Comparison of ENCODE assay signal across 10 cellular contexts in genomic region chr6:149483849-149484635, GRCh38. TPM values are rescaled to one million over a fixed set of nuclear protein-coding genes. Genes with fewer than 3 reads are reported as not detected.
DNase-seq lines count a peak whose midpoint lies in the region; ATAC-seq, FAIRE-seq and TF ChIP-seq lines count a peak whose summit lies in the region.
"Had no signal": no experiment of that assay in that cellular context is flagged by ENCODE, and none has a peak within 500 bp of the region (broad histone marks: within the 10 kb centered on the region; RNA-seq: fewer than 3 reads in every experiment).

No MANE protein-coding gene starts in this region.

- no peak for TF ChIP-seq RAD21 in A549 (conservative IDR thresholded peaks at IDR 0.05 in 1 of 2, IDR thresholded peaks at IDR 0.05 in 1 of 2)
- TF ChIP-seq RAD21 in SK-N-SH (IDR thresholded peaks at IDR 0.05; ENCODE audit: low read length), result no peak

- no peak for DNase-seq in A549 (ENCODE audit: low read depth in 1 of 2, low spot score in 1 of 2)
- no peak for DNase-seq in GM12865 (ENCODE audit: low read depth)
- DNase-seq in stimulated activated CD4-positive, alpha-beta T cell treated with anti-CD3 and anti-CD28 coated beads, Interleukin-15, amount 100 ng/mL, for 24 hours, result no peak
- DNase-seq in SK-N-SH, result no peak
- DNase-seq: mammary epithelial cell, SW 1271 had no signal

- H2AFZ ChIP-seq in SK-N-SH (ENCODE audit: low read depth), result no peak overlapping the region

- peak overlapping the region; percentile 99 for H3K27ac Mint-ChIP-seq in activated naive CD8-positive, alpha-beta T cell

- ATAC-seq in A549, result no peak
- no peak for ATAC-seq in GM21423 (IDR thresholded peaks at IDR 0.05; ENCODE audit: unreplicated experiment)
- no peak for ATAC-seq in HG03432 (IDR thresholded peaks at IDR 0.05; ENCODE audit: unreplicated experiment)

- H3K4me3 Mint-ChIP-seq in activated naive CD8-positive, alpha-beta T cell, result peak overlapping the region; percentile 99

- H3K4me2 ChIP-seq in A549 (peak overlapping the region; percentile 73), SK-N-SH (no peak overlapping the region)

- FAIRE-seq in A549 (lab: Jason Lieb, UNC), result no peak

- peaks cover 17% of the 10 kb centered on the region for H3K4me1 ChIP-seq in A549
- H3K4me1 ChIP-seq in mucosa of stomach (ENCODE audit: control insufficient read depth, insufficient read depth, low read length), result peaks cover 42% of the 10 kb centered on the region
- peaks cover 0 to 6% of the 10 kb centered on the region in 2 experiments; a peak in 1 of 4 replicates for H3K4me1 ChIP-seq in SK-N-SH (ENCODE audit: control insufficient read depth in 1 of 2, insufficient read depth in 2 of 2, low read depth in 1 of 2, low read length in 1 of 2)

- peak overlapping the region in 1 of 2 experiments; percentile 79; a peak in 3 of 6 replicates for H3K27ac ChIP-seq in A549
- no peak overlapping the region for H3K27ac ChIP-seq in SK-N-SH (ENCODE audit: low read depth in 2 of 2, low read length in 1 of 2)

- no peaks in the 10 kb centered on the region for H3F3A ChIP-seq in SK-N-SH (replicated peaks; ENCODE audit: insufficient read depth)

- TF ChIP-seq EP300 in A549 (IDR thresholded peaks at IDR 0.05) (no peak), SK-N-SH (IDR thresholded peaks at IDR 0.05; ENCODE audit: borderline replicate concordance in 1 of 2, low read depth in 1 of 2, low read length in 1 of 2) (no peak)

- H4K20me1 ChIP-seq in SK-N-SH (ENCODE audit: insufficient read depth), result no peaks in the 10 kb centered on the region

- H3K27me3 Mint-ChIP-seq in activated naive CD8-positive, alpha-beta T cell, result no peaks in the 10 kb centered on the region

- TF ChIP-seq CTCF in A549 (IDR thresholded peaks at IDR 0.05) (no peak), GM12865 (IDR thresholded peaks at IDR 0.05; ENCODE audit: insufficient read depth, low read depth, low read length, missing control alignments) (no peak), SK-N-SH (IDR thresholded peaks at IDR 0.05) (no peak)

- POLR2A ChIA-PET in A549 (lab: Yijun Ruan, JAX), result interaction anchor here (0.6 kb wide), 1 partner anchor 369 kb away, joined by 4 read pairs; no protein-coding TSS in a partner anchor
- POLR2A ChIA-PET in SK-N-SH (lab: Yijun Ruan, JAX), result no interaction called here

- WGBS in A549 (ENCODE audit: missing lambda C conversion rate), result 81% methylated on average over 8 of the region's 11 CpGs
- 91% methylated on average over 11 of the region's 11 CpGs for WGBS in SK-N-SH (ENCODE audit: low lambda C conversion rate)

- H3K9me2 ChIP-seq in SK-N-SH, result no peaks in the 10 kb centered on the region

- H3K36me3 Mint-ChIP-seq in activated naive CD8-positive, alpha-beta T cell, result peaks cover 10% of the 10 kb centered on the region

- H3K9me3 ChIP-seq in A549 (no peaks in the 10 kb centered on the region), mucosa of stomach (ENCODE audit: control insufficient read depth, low read length) (no peaks in the 10 kb centered on the region), SK-N-SH (no peaks in the 10 kb centered on the region)

- H3K36me3 ChIP-seq in mucosa of stomach (ENCODE audit: control insufficient read depth, insufficient read depth, low read length) (no peaks in the 10 kb centered on the region), SK-N-SH (replicated peaks in 1 of 2; ENCODE audit: control insufficient read depth in 1 of 2, insufficient read depth in 2 of 2, low read length in 1 of 2) (no peaks in the 10 kb centered on the region)

- TF ChIP-seq POLR2A in A549 (IDR thresholded peaks at IDR 0.05; ENCODE audit: low read length), result no peak

- CTCF ChIA-PET in A549 (lab: Yijun Ruan, JAX), result interaction anchor here (1.1 kb wide), 1 partner anchor 30 kb away, joined by 3 read pairs; no protein-coding TSS in a partner anchor
- CTCF ChIA-PET in SK-N-SH (lab: Yijun Ruan, JAX), result interaction anchor here (0.9 kb wide), 1 partner anchor 455 kb away, joined by 4 read pairs; no protein-coding TSS in a partner anchor

- H3K4me1 Mint-ChIP-seq in activated naive CD8-positive, alpha-beta T cell (ENCODE audit: low read depth), result peaks cover 86% of the 10 kb centered on the region

- H3K27me3 ChIP-seq in mucosa of stomach (ENCODE audit: control insufficient read depth, insufficient read depth, low read length) (no peaks in the 10 kb centered on the region), SK-N-SH (ENCODE audit: insufficient read depth) (no peaks in the 10 kb centered on the region)

- H3K9ac ChIP-seq in mucosa of stomach (ENCODE audit: low read length), result peak overlapping the region; percentile 49
- H3K9ac ChIP-seq in SK-N-SH, result no peak overlapping the region

- no peaks in the 10 kb centered on the region for H3K9me3 Mint-ChIP-seq in activated naive CD8-positive, alpha-beta T cell (ENCODE audit: low read depth)

- no peaks in the 10 kb centered on the region for H3K79me2 ChIP-seq in SK-N-SH (ENCODE audit: insufficient read depth)

- H3K4me3 ChIP-seq in A549 (no peak overlapping the region), GM12865 (ENCODE audit: low read depth, low read length) (peak overlapping the region; percentile 65), mucosa of stomach (ENCODE audit: low read length) (no peak overlapping the region), SK-N-SH (ENCODE audit: low read depth in 2 of 2, low read length in 1 of 2) (no peak overlapping the region)

TF ChIP-seq in A549, 52 proteins besides CTCF, POLR2A, EP300 and RAD21 (continues in another document):
- no peak for TF ChIP-seq EHF (CRISPR knock-in tag; IDR thresholded peaks at IDR 0.05)
- TF ChIP-seq PBX3 (IDR thresholded peaks at IDR 0.05), result no peak
- TF ChIP-seq, protein P1, sequence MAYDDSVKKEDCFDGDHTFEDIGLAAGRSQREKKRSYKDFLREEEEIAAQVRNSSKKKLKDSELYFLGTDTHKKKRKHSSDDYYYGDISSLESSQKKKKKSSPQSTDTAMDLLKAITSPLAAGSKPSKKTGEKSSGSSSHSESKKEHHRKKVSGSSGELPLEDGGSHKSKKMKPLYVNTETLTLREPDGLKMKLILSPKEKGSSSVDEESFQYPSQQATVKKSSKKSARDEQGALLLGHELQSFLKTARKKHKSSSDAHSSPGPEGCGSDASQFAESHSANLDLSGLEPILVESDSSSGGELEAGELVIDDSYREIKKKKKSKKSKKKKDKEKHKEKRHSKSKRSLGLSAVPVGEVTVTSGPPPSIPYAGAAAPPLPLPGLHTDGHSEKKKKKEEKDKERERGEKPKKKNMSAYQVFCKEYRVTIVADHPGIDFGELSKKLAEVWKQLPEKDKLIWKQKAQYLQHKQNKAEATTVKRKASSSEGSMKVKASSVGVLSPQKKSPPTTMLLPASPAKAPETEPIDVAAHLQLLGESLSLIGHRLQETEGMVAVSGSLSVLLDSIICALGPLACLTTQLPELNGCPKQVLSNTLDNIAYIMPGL (CRISPR knock-in tag; IDR thresholded peaks at IDR 0.05; ENCODE audit: borderline replicate concordance), result no peak

TF ChIP-seq in SK-N-SH, 30 proteins besides CTCF, POLR2A, EP300 and RAD21:
- TF ChIP-seq, protein P2, sequence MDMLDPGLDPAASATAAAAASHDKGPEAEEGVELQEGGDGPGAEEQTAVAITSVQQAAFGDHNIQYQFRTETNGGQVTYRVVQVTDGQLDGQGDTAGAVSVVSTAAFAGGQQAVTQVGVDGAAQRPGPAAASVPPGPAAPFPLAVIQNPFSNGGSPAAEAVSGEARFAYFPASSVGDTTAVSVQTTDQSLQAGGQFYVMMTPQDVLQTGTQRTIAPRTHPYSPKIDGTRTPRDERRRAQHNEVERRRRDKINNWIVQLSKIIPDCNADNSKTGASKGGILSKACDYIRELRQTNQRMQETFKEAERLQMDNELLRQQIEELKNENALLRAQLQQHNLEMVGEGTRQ (IDR thresholded peaks at IDR 0.05; ENCODE audit: borderline replicate concordance, low read depth, low read length), result no peak
TF ChIP-seq in SK-N-SH: peak in this region for 0.

RNA-seq across cellular contexts. Expression of gene ZC3H12D, which starts 0.8 kb away (rescaled TPM):
- polyA plus RNA-seq in A549 (2011; rRNA removed), result 0.04 and 0.12 TPM in 2 replicates
- polyA plus RNA-seq in A549 (2012; cell fraction: cytosol; rRNA removed), result 0.04 TPM in 2 replicates
- polyA plus RNA-seq in A549 (2012; cell fraction: nucleus; rRNA removed), result 0.20 and 0.24 TPM in 2 replicates
- polyA plus RNA-seq in A549 (2017; fragmentation: RNase III; extraction: RNeasy Plus Mini Kit Qiagen cat#74134 plus additional on column Dnase treatment), result 0.04 to 0.05 TPM (median 0.04 TPM) in 3 replicates
- polyA minus RNA-seq in A549 (2011; rRNA and poly(A)+ RNA removed), result 0.04 TPM in 1 of 2 replicates, not detected in the other
- polyA plus RNA-seq in SK-N-SH (2012; rRNA removed), result 0.03 and 0.05 TPM in 2 replicates
- polyA plus RNA-seq in SK-N-SH (2012; cell fraction: cytosol; rRNA removed), result 0.01 TPM in 2 replicates
- 0.41 and 0.43 TPM in 2 replicates for polyA plus RNA-seq in SK-N-SH (2012; cell fraction: nucleus; rRNA removed)
